ENCODE assay signal across 10 cellular contexts in genomic region chr1:12343823-12344487, GRCh38.
A peak's percentile ranks its signal among the peaks of the same experiment; 100 is the strongest.
DNase-seq lines count a peak whose midpoint lies in the region; ATAC-seq, FAIRE-seq and TF ChIP-seq lines count a peak whose summit lies in the region.
"Had no signal": no experiment of that assay in that cellular context is flagged by ENCODE, and none has a peak within 500 bp of the region (broad histone marks: within the 10 kb centered on the region; RNA-seq: fewer than 3 reads in every experiment).

No MANE protein-coding gene starts in this region.

- intact Hi-C loops in OCI-LY7 (cut with micrococcal nuclease; ENCODE audit: unreplicated experiment) (no loop called here), esophagus muscularis mucosa (cut with DNase I) (no loop called here)

- H3K9me3 Mint-ChIP-seq in stimulated activated effector memory CD8-positive, alpha-beta T cell treated with anti-CD3 and anti-CD28 coated beads, Interleukin-12 subunit alpha, Interleukin-12 subunit beta, amount 100 ng/mL, for 72 hours = no peaks in the 10 kb centered on the region

- H2AFZ ChIP-seq in OCI-LY7 (ENCODE audit: low read length) = peak overlapping the region; percentile 65; the same call in 1 of the 2 replicates

- no peak for DNase-seq in GM12891 (ENCODE audit: insufficient read length, low spot score)
- DNase-seq in OCI-LY7 (ENCODE audit: low spot score) = no peak
- DNase-seq in esophagus muscularis mucosa (ENCODE audit: extremely low spot score) = no peak
- no peak for DNase-seq in stimulated activated effector memory CD8-positive, alpha-beta T cell treated with anti-CD3 and anti-CD28 coated beads, Interleukin-12 subunit alpha, Interleukin-12 subunit beta, amount 100 ng/mL, for 72 hours (ENCODE audit: low spot score in 2 of 2)
- DNase-seq in T1000 (lab: John Stamatoyannopoulos, UW) = no peak
- DNase-seq in GM19240 (ENCODE audit: insufficient read length, low spot score) = no peak
- no peak for DNase-seq in NCI-H128 (lab: John Stamatoyannopoulos, UW; ENCODE audit: unreplicated experiment)
- DNase-seq: activated CD4-positive, alpha-beta T cell treated with anti-CD3 and anti-CD28 coated beads for 1 hour; erythroblast had no signal

- H3K4me1 ChIP-seq in OCI-LY7 (ENCODE audit: insufficient read depth, low read length, poor library complexity, severe bottlenecking) (peaks cover 46% of the 10 kb centered on the region), esophagus muscularis mucosa (peaks cover 59 to 72% (median 65%) of the 10 kb centered on the region in 4 donors)

- TF ChIP-seq CTCF in OCI-LY7 (conservative IDR thresholded peaks at IDR 0.05; ENCODE audit: low read length) (no peak), esophagus muscularis mucosa (IDR thresholded peaks at IDR 0.05) (no peak)

- CTCF ChIA-PET in OCI-LY7 (lab: Charles Lee; ENCODE audit: unreplicated experiment) = no interaction called here

- TF ChIP-seq EP300 in esophagus muscularis mucosa (IDR thresholded peaks at IDR 0.05) = no peak

- no peaks in the 10 kb centered on the region for H3K9me2 ChIP-seq in OCI-LY7 (ENCODE audit: insufficient read depth, low read length)

- H3K4me3 ChIP-seq in OCI-LY7 (ENCODE audit: low read depth, low read length, poor library complexity, severe bottlenecking) (peak overlapping the region; percentile 38), esophagus muscularis mucosa (peak overlapping the region in 3 of 4 donors; percentile 5 to 24 (median 11))

- H3K27ac ChIP-seq in OCI-LY7 (ENCODE audit: low read depth, low read length, poor library complexity, severe bottlenecking) (peak overlapping the region; percentile 62), esophagus muscularis mucosa (replicated peaks in 1 of 4) (peak overlapping the region; percentile 48 to 53 (median 52))

- no peaks in the 10 kb centered on the region for H4K20me1 ChIP-seq in OCI-LY7 (ENCODE audit: insufficient read depth, low read length)

- H3K36me3 ChIP-seq in OCI-LY7 (ENCODE audit: insufficient read depth, low read length) (peaks cover 38% of the 10 kb centered on the region), esophagus muscularis mucosa (peaks cover 8 to 44% (median 30%) of the 10 kb centered on the region in 4 donors)

- H3K36me3 Mint-ChIP-seq in stimulated activated effector memory CD8-positive, alpha-beta T cell treated with anti-CD3 and anti-CD28 coated beads, Interleukin-12 subunit alpha, Interleukin-12 subunit beta, amount 100 ng/mL, for 72 hours = peaks cover 71% of the 10 kb centered on the region

- peak overlapping the region; percentile 81 for H3K27ac Mint-ChIP-seq in stimulated activated effector memory CD8-positive, alpha-beta T cell treated with anti-CD3 and anti-CD28 coated beads, Interleukin-12 subunit alpha, Interleukin-12 subunit beta, amount 100 ng/mL, for 72 hours

- H3K4me3 Mint-ChIP-seq in stimulated activated effector memory CD8-positive, alpha-beta T cell treated with anti-CD3 and anti-CD28 coated beads, Interleukin-12 subunit alpha, Interleukin-12 subunit beta, amount 100 ng/mL, for 72 hours = peak overlapping the region; percentile 62

- peak; percentile 62 for ATAC-seq in stimulated activated effector memory CD8-positive, alpha-beta T cell treated with anti-CD3 and anti-CD28 coated beads, Interleukin-12 subunit alpha, Interleukin-12 subunit beta, amount 100 ng/mL, for 72 hours

- POLR2A ChIA-PET in OCI-LY7 (lab: Charles Lee) = interaction anchor here (0.5 kb wide), 1 partner anchor 1117 kb away, joined by 3 read pairs; no protein-coding TSS in a partner anchor

- 62% methylated on average over 2 of the region's 2 CpGs for WGBS in esophagus muscularis mucosa

- no peak for TF ChIP-seq POLR2A in GM12891 (IDR thresholded peaks at IDR 0.05; ENCODE audit: low read depth, low read length)
- no peak for TF ChIP-seq POLR2A in esophagus muscularis mucosa (IDR thresholded peaks at IDR 0.05; ENCODE audit: low read depth)

- H3K79me2 ChIP-seq in OCI-LY7 (ENCODE audit: insufficient read depth, low read depth, low read length) = no peaks in the 10 kb centered on the region

- no peaks in the 10 kb centered on the region for H3K9me3 ChIP-seq in OCI-LY7 (ENCODE audit: low read length)
- no peaks in the 10 kb centered on the region for H3K9me3 ChIP-seq in esophagus muscularis mucosa

- H3K27me3 ChIP-seq in esophagus muscularis mucosa = no peaks in the 10 kb centered on the region

- BruUV-seq in OCI-LY7 (replicated peaks; lab: Mats Ljungman, UMichigan) = no TSS peak

- peaks cover 55% of the 10 kb centered on the region for H3K4me1 Mint-ChIP-seq in stimulated activated effector memory CD8-positive, alpha-beta T cell treated with anti-CD3 and anti-CD28 coated beads, Interleukin-12 subunit alpha, Interleukin-12 subunit beta, amount 100 ng/mL, for 72 hours

- no peak for FAIRE-seq in GM12891 (lab: Jason Lieb, UNC)
- FAIRE-seq: keratinocyte had no signal

- H3K4me2 ChIP-seq in OCI-LY7 (ENCODE audit: low read length) = peak overlapping the region; percentile 70

TF ChIP-seq in GM12891, 5 proteins besides CTCF, POLR2A, EP300 and RAD21:
- TF ChIP-seq POLR2AphosphoS5 (IDR thresholded peaks at IDR 0.05; ENCODE audit: low read depth, low read length) (no peak), POU2F2 (IDR thresholded peaks at IDR 0.05; ENCODE audit: low read depth, low read length) (no peak), SPI1 (IDR thresholded peaks at IDR 0.05; ENCODE audit: low read depth, low read length) (peak; percentile 74), TAF1 (IDR thresholded peaks at IDR 0.05; ENCODE audit: low read depth, low read length) (no peak)
